ENCODE assay signal across 22 cellular contexts in the genomic region with DNA sequence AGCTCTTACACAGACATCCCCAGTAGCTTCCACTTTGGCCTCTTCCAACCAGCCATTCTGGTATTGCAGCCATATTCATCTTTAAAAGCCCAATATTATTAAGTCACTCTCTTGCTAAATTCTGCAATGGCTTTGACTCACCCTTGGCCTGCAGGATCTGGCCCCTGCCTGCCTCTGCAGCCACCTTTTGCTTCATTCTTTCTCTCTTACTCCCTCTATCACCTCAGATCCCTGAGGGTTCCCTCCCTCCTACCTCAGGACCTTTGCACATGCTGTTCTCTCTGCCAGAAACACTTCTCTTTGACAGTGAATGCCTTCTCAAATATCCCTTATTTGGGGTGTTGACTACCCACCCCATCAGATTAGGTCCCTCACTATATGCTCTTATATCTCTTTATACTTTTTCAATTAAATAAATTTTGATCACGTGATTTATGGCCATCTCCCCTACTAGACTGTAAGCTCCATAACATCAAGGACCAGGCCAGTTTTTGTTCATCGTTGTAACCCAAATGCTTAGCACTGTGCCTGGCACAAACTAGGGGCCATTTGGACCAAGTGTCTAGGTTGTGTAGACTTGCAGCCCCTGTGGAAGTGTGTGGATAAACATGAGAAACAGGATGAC.
"Had no signal": no experiment of that assay in that cellular context is flagged by ENCODE, and none has a peak within 500 bp of the region (broad histone marks: within the 10 kb centered on the region; RNA-seq: fewer than 3 reads in every experiment).

No MANE protein-coding gene starts in this region.

- H3K27ac ChIP-seq: heart right ventricle, left lung, lower lobe of right lung, spleen, suprapubic skin, tibial artery had no signal

- H3K4me3 ChIP-seq: heart right ventricle, left lung, lower lobe of right lung, mucosa of descending colon, spleen, suprapubic skin, tibial artery had no signal

- H3K36me3 ChIP-seq: heart right ventricle, left lung, lower lobe of right lung, spleen, suprapubic skin, tibial artery had no signal

- H3K36me3 Mint-ChIP-seq: activated CD4-positive, alpha-beta memory T cell treated with anti-CD3 and anti-CD28 coated beads for 36 hours; activated naive CD8-positive, alpha-beta T cell treated with anti-CD3 and anti-CD28 coated beads, Interleukin-2, amount 10 ng/mL, durations not matched to agents 7 days and 5 days; natural killer cell treated with Interleukin-12 subunit alpha and Interleukin-12 subunit beta and Interleukin-15 and Interleukin-18, amount 100 ng/mL, for 72 hours had no signal

- H3K9me3 Mint-ChIP-seq: activated CD4-positive, alpha-beta memory T cell treated with anti-CD3 and anti-CD28 coated beads for 36 hours; activated naive CD4-positive, alpha-beta T cell treated with anti-CD3 and anti-CD28 coated beads, Interleukin-2, amount 10 ng/mL, durations not matched to agents 7 days and 5 days; activated naive CD8-positive, alpha-beta T cell treated with anti-CD3 and anti-CD28 coated beads, Interleukin-2, amount 10 ng/mL, durations not matched to agents 7 days and 5 days; activated T-cell treated with anti-CD3 and anti-CD28 coated beads, Interleukin-2, amount 50 U/mL, for 24 hours; natural killer cell treated with Interleukin-12 subunit alpha and Interleukin-12 subunit beta and Interleukin-15 and Interleukin-18, amount 100 ng/mL, for 72 hours had no signal

- H3K4me3 Mint-ChIP-seq: activated CD4-positive, alpha-beta memory T cell treated with anti-CD3 and anti-CD28 coated beads for 36 hours; activated naive CD4-positive, alpha-beta T cell treated with anti-CD3 and anti-CD28 coated beads, Interleukin-2, amount 10 ng/mL, durations not matched to agents 7 days and 5 days; activated naive CD8-positive, alpha-beta T cell treated with anti-CD3 and anti-CD28 coated beads, Interleukin-2, amount 10 ng/mL, durations not matched to agents 7 days and 5 days; activated T-cell treated with anti-CD3 and anti-CD28 coated beads, Interleukin-2, amount 50 U/mL, for 24 hours; natural killer cell treated with Interleukin-12 subunit alpha and Interleukin-12 subunit beta and Interleukin-15 and Interleukin-18, amount 100 ng/mL, for 72 hours had no signal

- H3K9me3 ChIP-seq: heart right ventricle, left lung, lower lobe of right lung, mucosa of descending colon, spleen, suprapubic skin, tibial artery had no signal

- H3K27me3 ChIP-seq: left lung had no signal

- H3K27ac Mint-ChIP-seq: activated CD4-positive, alpha-beta memory T cell treated with anti-CD3 and anti-CD28 coated beads for 36 hours; activated naive CD4-positive, alpha-beta T cell treated with anti-CD3 and anti-CD28 coated beads, Interleukin-2, amount 10 ng/mL, durations not matched to agents 7 days and 5 days; activated naive CD8-positive, alpha-beta T cell treated with anti-CD3 and anti-CD28 coated beads, Interleukin-2, amount 10 ng/mL, durations not matched to agents 7 days and 5 days; activated T-cell treated with anti-CD3 and anti-CD28 coated beads, Interleukin-2, amount 50 U/mL, for 24 hours; natural killer cell treated with Interleukin-12 subunit alpha and Interleukin-12 subunit beta and Interleukin-15 and Interleukin-18, amount 100 ng/mL, for 72 hours had no signal

- H3K4me1 ChIP-seq: heart right ventricle, left lung, lower lobe of right lung, spleen, suprapubic skin, tibial artery had no signal

- ATAC-seq: lower lobe of right lung; mucosa of descending colon; natural killer cell treated with Interleukin-12 subunit alpha and Interleukin-12 subunit beta and Interleukin-15 and Interleukin-18, amount 100 ng/mL, for 72 hours had no signal

- H3K27me3 Mint-ChIP-seq: activated CD4-positive, alpha-beta memory T cell treated with anti-CD3 and anti-CD28 coated beads for 36 hours had no signal

- DNase-seq: activated CD4-positive, alpha-beta memory T cell treated with anti-CD3 and anti-CD28 coated beads for 36 hours; activated CD4-positive, alpha-beta T cell treated with anti-CD3 and anti-CD28 coated beads for 4 hours; activated CD8-positive, alpha-beta memory T cell treated with anti-CD3 and anti-CD28 coated beads, Interleukin-2, amount 50 U/mL, for 48 hours; activated gamma-delta T cell; activated naive CD4-positive, alpha-beta T cell treated with anti-CD3 and anti-CD28 coated beads, Interleukin-2, amount 10 ng/mL, durations not matched to agents 7 days and 5 days; activated naive CD8-positive, alpha-beta T cell treated with anti-CD3 and anti-CD28 coated beads, Interleukin-2, amount 10 ng/mL, durations not matched to agents 7 days and 5 days; activated T-cell treated with anti-CD3 and anti-CD28 coated beads, Interleukin-2, amount 50 U/mL, for 24 hours; amygdala; central memory CD4-positive, alpha-beta T cell; effector CD8-positive, alpha-beta T cell; foreskin melanocyte; heart right ventricle; kidney glomerular epithelial cell; left lung; lower lobe of right lung; mucosa of descending colon; right cardiac atrium; spleen; stimulated activated naive CD4-positive, alpha-beta T cell; tibial artery had no signal
